In genomic region chr14:47674546-47675238, GRCh38 we compare ENCODE assay signal across 12 cellular contexts.
DNase-seq lines count a peak whose midpoint lies in the region; ATAC-seq and TF ChIP-seq lines count a peak whose summit lies in the region.
"Had no signal": no experiment of that assay in that cellular context is flagged by ENCODE, and none has a peak within 500 bp of the region (broad histone marks: within the 10 kb centered on the region; RNA-seq: fewer than 3 reads in every experiment).

No MANE protein-coding gene starts in this region.

- peaks cover 4 to 14% of the 10 kb centered on the region in 2 donors for H3K4me1 Mint-ChIP-seq in stimulated activated naive B cell treated with anti-CD40 and anti-IgM and Interleukin-4, amounts not matched to agents 10 μg/mL and 1 μg/mL and 100 μg/mL, for 72 hours
- H3K4me1 Mint-ChIP-seq: immature natural killer cell had no signal

- no peaks in the 10 kb centered on the region for H3K36me3 ChIP-seq in WERI-Rb-1

- CTCF ChIA-PET in RWPE1 (lab: Yijun Ruan, JAX), result no interaction called here

- ATAC-seq in stimulated activated naive B cell treated with anti-CD40 and anti-IgM and Interleukin-4, amounts not matched to agents 10 μg/mL and 1 μg/mL and 100 μg/mL, for 72 hours (replicated peaks), result no peak
- ATAC-seq: GM12878 had no signal

- POLR2A ChIA-PET in RWPE1 (lab: Yijun Ruan, JAX; ENCODE audit: low non-redundant PET), result no interaction called here

- H3K27ac ChIP-seq in WERI-Rb-1, result no peak overlapping the region
- no peak overlapping the region for H3K27ac ChIP-seq in RWPE1

- H3K36me3 Mint-ChIP-seq in stimulated activated naive B cell treated with anti-CD40 and anti-IgM and Interleukin-4, amounts not matched to agents 10 μg/mL and 1 μg/mL and 100 μg/mL, for 72 hours, result no peaks in the 10 kb centered on the region

- peak overlapping the region; percentile 58 for H3K4me3 ChIP-seq in WERI-Rb-1 (ENCODE audit: low read depth, low read length)
- H3K4me3 ChIP-seq: GM12878 had no signal

- peak; percentile 14 for DNase-seq in NCI-H510A (lab: John Stamatoyannopoulos, UW)
- no peak for DNase-seq in NCI-H510A treated with DMSO at 0.1 percent for 48 hours (lab: John Stamatoyannopoulos, UW)
- DNase-seq in WERI-Rb-1, result peak; percentile 39
- peak; percentile 9 for DNase-seq in iPS-NIHi7 (ENCODE audit: extremely low spot score)
- no peak for DNase-seq in stimulated activated naive B cell treated with anti-CD40 and anti-IgM and Interleukin-4, amounts not matched to agents 10 μg/mL and 1 μg/mL and 100 μg/mL, for 72 hours
- no peak for DNase-seq in NCI-H1694 (lab: John Stamatoyannopoulos, UW)
- DNase-seq in SIG-M5 (lab: John Stamatoyannopoulos, UW), result no peak
- DNase-seq in RWPE1 (ENCODE audit: low spot score), result no peak
- DNase-seq: amniotic stem cell, immature natural killer cell, NCI-H1092 treated with DMSO at 0.1 percent for 48 hours had no signal

- H3K27ac Mint-ChIP-seq in stimulated activated naive B cell treated with anti-CD40 and anti-IgM and Interleukin-4, amounts not matched to agents 10 μg/mL and 1 μg/mL and 100 μg/mL, for 72 hours, result peak overlapping the region; percentile 14
- H3K27ac Mint-ChIP-seq: immature natural killer cell had no signal

- peaks cover 48 to 59% of the 10 kb centered on the region in 2 donors for H3K27me3 Mint-ChIP-seq in stimulated activated naive B cell treated with anti-CD40 and anti-IgM and Interleukin-4, amounts not matched to agents 10 μg/mL and 1 μg/mL and 100 μg/mL, for 72 hours

- no peaks in the 10 kb centered on the region for H3K9me3 Mint-ChIP-seq in stimulated activated naive B cell treated with anti-CD40 and anti-IgM and Interleukin-4, amounts not matched to agents 10 μg/mL and 1 μg/mL and 100 μg/mL, for 72 hours

- TF ChIP-seq CTCF in WERI-Rb-1 (IDR thresholded peaks at IDR 0.05; ENCODE audit: low read depth, low read length) (no peak), RWPE1 (conservative IDR thresholded peaks at IDR 0.05; ENCODE audit: low read depth) (no peak)

- H3K9me3 ChIP-seq in WERI-Rb-1 (ENCODE audit: severe bottlenecking), result no peaks in the 10 kb centered on the region

- peak overlapping the region in 1 of 2 donors; percentile 22 for H3K4me3 Mint-ChIP-seq in stimulated activated naive B cell treated with anti-CD40 and anti-IgM and Interleukin-4, amounts not matched to agents 10 μg/mL and 1 μg/mL and 100 μg/mL, for 72 hours

- no peaks in the 10 kb centered on the region for H3K27me3 ChIP-seq in WERI-Rb-1 (ENCODE audit: insufficient read depth, low read depth, severe bottlenecking)

Comparison
In these comparisons a context has a peak if more than half of its experiments do, and no peak if none do; other contexts are left out.
1. DNase-seq: peak in NCI-H510A (single experiment), WERI-Rb-1 (single experiment) and iPS-NIHi7 (single experiment); none in NCI-H510A treated with DMSO at 0.1 percent for 48 hours (single experiment), stimulated activated naive B cell treated with anti-CD40 and anti-IgM and Interleukin-4, amounts not matched to agents 10 μg/mL and 1 μg/mL and 100 μg/mL, for 72 hours (single experiment), NCI-H1694 (single experiment), SIG-M5 (single experiment) and RWPE1 (single experiment).